ENCODE assay signal across 8 cellular contexts in the genomic region with DNA sequence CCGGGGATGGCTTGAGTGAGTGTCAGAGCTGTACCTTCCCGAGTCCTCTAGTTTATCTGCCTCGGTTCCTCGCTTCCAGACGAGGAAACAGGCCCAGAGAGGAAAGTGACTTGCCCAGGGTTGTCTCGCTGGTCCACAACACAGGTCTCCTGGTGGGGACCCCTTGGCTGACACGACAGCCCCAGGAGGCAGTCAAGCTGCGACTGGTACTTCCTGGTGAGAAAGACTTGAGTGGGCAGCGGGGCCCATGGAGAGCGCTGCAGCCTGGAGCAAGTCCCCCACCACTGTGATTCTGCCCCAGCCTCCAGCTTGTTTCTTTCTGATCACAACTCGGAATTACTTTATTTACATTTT. TPM values are rescaled to one million over a fixed set of nuclear protein-coding genes. Genes with fewer than 3 reads are reported as not detected.
DNase-seq lines count a peak whose midpoint lies in the region; ATAC-seq, FAIRE-seq and TF ChIP-seq lines count a peak whose summit lies in the region.

No MANE protein-coding gene starts in this region.

- H3K27me3 Mint-ChIP-seq in progenitor cell of endocrine pancreas: peaks cover 39% of the 10 kb centered on the region

- TF ChIP-seq POLR2A in K562 (conservative IDR thresholded peaks at IDR 0.05): no peak

- DNase-seq in K562 (ENCODE audit: extremely low read depth in 1 of 4, low spot score in 3 of 4): no peak
- no peak for DNase-seq in progenitor cell of endocrine pancreas (ENCODE audit: low spot score, unreplicated experiment)
- no peak for DNase-seq in cerebellar nuclear complex (lab: John Stamatoyannopoulos, UW)
- DNase-seq in RCC 7860 (ENCODE audit: low spot score): no peak
- DNase-seq in HUDEP-2 (lab: John Stamatoyannopoulos, UW; ENCODE audit: unreplicated experiment in 76 of 76): no peak
- no peak for DNase-seq in COLO668 (lab: John Stamatoyannopoulos, UW; ENCODE audit: unreplicated experiment)

- no peaks in the 10 kb centered on the region for H3K36me3 Mint-ChIP-seq in progenitor cell of endocrine pancreas (ENCODE audit: insufficient read depth)

- BruUV-seq in K562 (replicated peaks; lab: Mats Ljungman, UMichigan): no TSS peak

- TF ChIP-seq RAD21 in K562 (CRISPR knock-in tag; conservative IDR thresholded peaks at IDR 0.05 in 1 of 2, IDR thresholded peaks at IDR 0.05 in 1 of 2): no peak

- peak overlapping the region; percentile 88 for H3K4me2 ChIP-seq in K562 (ENCODE audit: insufficient read depth, low read length)

- H3K4me3 Mint-ChIP-seq in progenitor cell of endocrine pancreas (ENCODE audit: low read depth): peak overlapping the region; percentile 84

- no peak for TF ChIP-seq EP300 in K562 (IDR thresholded peaks at IDR 0.05; ENCODE audit: low read length)

- H3K4me1 ChIP-seq in K562 (replicated peaks in 1 of 2; ENCODE audit: control insufficient read depth in 2 of 2, insufficient read depth in 2 of 2, low read length in 2 of 2): peaks cover 8 to 22% of the 10 kb centered on the region in 2 experiments; a peak in 4 of 5 replicates

- peaks cover 4% of the 10 kb centered on the region; the same call in 2 of the 3 replicates for H3K79me2 ChIP-seq in K562 (ENCODE audit: control insufficient read depth, insufficient read depth, low read length)

- H3K27ac Mint-ChIP-seq in progenitor cell of endocrine pancreas: peak overlapping the region; percentile 69

- no peak overlapping the region for H3K27ac ChIP-seq in K562 (ENCODE audit: extremely low read depth, low read depth, low read length)

- H3K9me1 ChIP-seq in K562 (ENCODE audit: control insufficient read depth, insufficient read depth, low read length): no peaks in the 10 kb centered on the region

- H4K20me1 ChIP-seq in K562 (replicated peaks; ENCODE audit: control insufficient read depth, insufficient read depth, low read length): no peaks in the 10 kb centered on the region

- peak; percentile 12 for ATAC-seq in GM19023 (IDR thresholded peaks at IDR 0.05; ENCODE audit: unreplicated experiment)
- ATAC-seq in HG03095 (IDR thresholded peaks at IDR 0.05; ENCODE audit: unreplicated experiment): peak; percentile 16
- no peak; the same call in 1 of the 3 replicates for ATAC-seq in K562

- no peaks in the 10 kb centered on the region for H3K27me3 ChIP-seq in K562 (ENCODE audit: control insufficient read depth in 2 of 2, insufficient read depth in 2 of 2, low read length in 2 of 2)

- H3K9ac ChIP-seq in K562 (ENCODE audit: insufficient read depth in 1 of 2, low read depth in 2 of 2, low read length in 2 of 2): peak overlapping the region in 1 of 2 experiments; percentile 89; a peak in 2 of 4 replicates

- TF ChIP-seq CTCF in K562 (IDR thresholded peaks at IDR 0.05 in 2 of 3, conservative IDR thresholded peaks at IDR 0.05 in 1 of 3; ENCODE audit: insufficient read depth in 2 of 3, low read depth in 1 of 3, low read length in 3 of 3) (no peak), progenitor cell of endocrine pancreas (IDR thresholded peaks at IDR 0.05; ENCODE audit: unreplicated experiment) (no peak)

- no peak overlapping the region for H3K4me3 ChIP-seq in K562

- H3K4me1 Mint-ChIP-seq in progenitor cell of endocrine pancreas (ENCODE audit: low read depth): peaks cover 6% of the 10 kb centered on the region

- no peak for FAIRE-seq in K562 (lab: Jason Lieb, UNC)
- no peak for FAIRE-seq in RCC 7860 (lab: Jason Lieb, UNC)

- 19% methylated on average over 11 of the region's 11 CpGs for WGBS in K562 (ENCODE audit: insufficient coverage, low coverage, missing lambda C conversion rate)

- CTCF ChIA-PET in K562 (lab: Yijun Ruan, JAX; ENCODE audit: low intra/inter-chr PET ratio): no interaction called here

- POLR2A ChIA-PET in K562 (lab: Yijun Ruan, JAX): interaction anchor here (0.6 to 5.4 kb wide), 5 partner anchors 9 to 39 kb away, joined by 3 to 62 read pairs (median 5); a partner anchor contains a TSS

- no peaks in the 10 kb centered on the region for H3K9me3 ChIP-seq in K562 (replicated peaks; ENCODE audit: control insufficient read depth, insufficient read depth, low read depth, low read length)

- intact Hi-C loops in K562 (cut with micrococcal nuclease): no loop called here

- H2AFZ ChIP-seq in K562 (ENCODE audit: low read depth, low read length): peak overlapping the region; percentile 85; the same call in 1 of the 2 replicates

- no peaks in the 10 kb centered on the region for H3K9me3 Mint-ChIP-seq in progenitor cell of endocrine pancreas (ENCODE audit: low read depth)

- no peaks in the 10 kb centered on the region for H3K36me3 ChIP-seq in K562 (ENCODE audit: control insufficient read depth, insufficient read depth, low read length)

- in situ Hi-C loops in K562 (cut with MboI): no loop called here

RNA-seq across cellular contexts. Expression of a gene that starts 0.6 kb away (rescaled TPM):
- total RNA-seq in K562 (2011; cell fraction: chromatin; rRNA removed; ENCODE audit: low replicate concordance): 9.5 and 17.7 TPM in 2 replicates
- 5.2 and 8.6 TPM in 2 replicates for total RNA-seq in K562 (2011; cell fraction: nucleolus; rRNA removed)
- 8.6 and 12.1 TPM in 2 replicates for total RNA-seq in K562 (2011; cell fraction: nucleoplasm; rRNA removed)
- 6.0 and 6.5 TPM in 2 replicates for total RNA-seq in K562 (2014; rRNA removed)
- total RNA-seq in K562 (2014; rRNA removed; fragmentation: Illumina TruSeq; extraction: Trizol): 16.1 and 17.3 TPM in 2 replicates
- total RNA-seq in K562 (2015; rRNA removed; fragmentation: Illumina TruSeq; extraction: Trizol): 8.0 and 11.0 TPM in 2 replicates
- 13.4 and 14.9 TPM in 2 replicates for total RNA-seq in K562 (2021)
- polyA plus RNA-seq in K562 (2011; rRNA removed): 6.1 and 13.6 TPM in 2 replicates
- 2.1 and 3.9 TPM in 2 replicates for polyA plus RNA-seq in K562 (2011; cell fraction: cytosol; rRNA removed)
- polyA plus RNA-seq in K562 (2011; cell fraction: nucleus; rRNA removed): 1.9 and 2.2 TPM in 2 replicates
- polyA plus RNA-seq in K562 (2012): 7.2 and 12.4 TPM in 2 replicates
- polyA plus RNA-seq in K562 (2014; fragmentation: Illumina TruSeq; extraction: Trizol): 11.4 and 12.4 TPM in 2 replicates
- polyA plus RNA-seq in K562 (2014; fragmentation: Nextera tagmentation; extraction: Ambion mirVana): 1 to 10 TPM; 2.8 to 3.4 TPM
- 7.1 and 11.7 TPM in 2 replicates for polyA plus RNA-seq in K562 (2014; rRNA removed)
- polyA minus RNA-seq in K562 (2011; rRNA and poly(A)+ RNA removed): 5.6 and 12.7 TPM in 2 replicates
- 2.1 and 4.4 TPM in 2 replicates for polyA minus RNA-seq in K562 (2011; cell fraction: cytosol; rRNA and poly(A)+ RNA removed)
- polyA minus RNA-seq in K562 (2011; cell fraction: nucleus; rRNA and poly(A)+ RNA removed): 1.1 and 1.3 TPM in 2 replicates
- total RNA-seq in progenitor cell of endocrine pancreas: 8.0 and 8.1 TPM in 2 replicates

RNA-seq across cellular contexts. Expression of a gene that starts 24.5 kb away (rescaled TPM):
- 58.0 and 114 TPM in 2 replicates for total RNA-seq in K562 (2011; cell fraction: chromatin; rRNA removed; ENCODE audit: low replicate concordance)
- total RNA-seq in K562 (2011; cell fraction: nucleolus; rRNA removed): 39.9 and 47.4 TPM in 2 replicates
- 74.1 and 91.9 TPM in 2 replicates for total RNA-seq in K562 (2011; cell fraction: nucleoplasm; rRNA removed)
- total RNA-seq in K562 (2014; rRNA removed) (283 and 304 TPM in 2 replicates), K562 (2014; rRNA removed; fragmentation: Illumina TruSeq; extraction: Trizol) (651 and 732 TPM in 2 replicates), K562 (2015; rRNA removed; fragmentation: Illumina TruSeq; extraction: Trizol) (546 and 601 TPM in 2 replicates), K562 (2021) (388 and 422 TPM in 2 replicates), progenitor cell of endocrine pancreas (214 and 221 TPM in 2 replicates)
- polyA plus RNA-seq in K562 (2011; rRNA removed) (597 and 814 TPM in 2 replicates), K562 (2014; fragmentation: Illumina TruSeq; extraction: Trizol) (747 and 790 TPM in 2 replicates), K562 (2014; fragmentation: Nextera tagmentation; extraction: Ambion mirVana) (1,000 to 10,000 TPM; 1,794 to 1,857 TPM), K562 (2014; rRNA removed) (531 and 666 TPM in 2 replicates)
- 264 and 523 TPM in 2 replicates for polyA plus RNA-seq in K562 (2011; cell fraction: cytosol; rRNA removed)
- 88.8 and 183 TPM in 2 replicates for polyA plus RNA-seq in K562 (2011; cell fraction: nucleus; rRNA removed)
- polyA plus RNA-seq in K562 (2012): 425 and 721 TPM in 2 replicates
- polyA minus RNA-seq in K562 (2011; rRNA and poly(A)+ RNA removed): 349 and 359 TPM in 2 replicates
- polyA minus RNA-seq in K562 (2011; cell fraction: cytosol; rRNA and poly(A)+ RNA removed): 71.4 and 113 TPM in 2 replicates
- polyA minus RNA-seq in K562 (2011; cell fraction: nucleus; rRNA and poly(A)+ RNA removed): 40.5 and 68.0 TPM in 2 replicates

RNA-seq across cellular contexts. Expression of a gene that starts 56.1 kb away (rescaled TPM):
- total RNA-seq in K562 (2011; cell fraction: chromatin; rRNA removed; ENCODE audit: low replicate concordance): not detected in 2 replicates
- total RNA-seq in K562 (2011; cell fraction: nucleolus; rRNA removed): not detected in 2 replicates
- total RNA-seq in K562 (2011; cell fraction: nucleoplasm; rRNA removed): not detected in 2 replicates
- total RNA-seq in K562 (2014; rRNA removed) (not detected in 2 replicates), K562 (2014; rRNA removed; fragmentation: Illumina TruSeq; extraction: Trizol) (not detected in 2 replicates), K562 (2015; rRNA removed; fragmentation: Illumina TruSeq; extraction: Trizol) (not detected in 2 replicates), K562 (2021) (not detected in 2 replicates), progenitor cell of endocrine pancreas (0.29 and 1.5 TPM in 2 replicates)
- polyA plus RNA-seq in K562 (2011; rRNA removed) (not detected in 2 replicates), K562 (2014; fragmentation: Illumina TruSeq; extraction: Trizol) (not detected in 2 replicates), K562 (2014; fragmentation: Nextera tagmentation; extraction: Ambion mirVana) (under 1 TPM in 1 of 2 experiments, not detected in 1; 0.01 TPM), K562 (2014; rRNA removed) (not detected in 2 replicates)
- polyA plus RNA-seq in K562 (2011; cell fraction: cytosol; rRNA removed): not detected in 2 replicates
- not detected in 2 replicates for polyA plus RNA-seq in K562 (2011; cell fraction: nucleus; rRNA removed)
- polyA plus RNA-seq in K562 (2012): 0.07 and 0.31 TPM in 2 replicates
- polyA minus RNA-seq in K562 (2011; rRNA and poly(A)+ RNA removed): not detected in 2 replicates
- polyA minus RNA-seq in K562 (2011; cell fraction: cytosol; rRNA and poly(A)+ RNA removed): not detected in 2 replicates
- not detected in 2 replicates for polyA minus RNA-seq in K562 (2011; cell fraction: nucleus; rRNA and poly(A)+ RNA removed)

RNA-seq across cellular contexts. Expression of a gene that starts 57.3 kb away (rescaled TPM):
- total RNA-seq in K562 (2011; cell fraction: chromatin; rRNA removed; ENCODE audit: low replicate concordance): 6.2 and 7.6 TPM in 2 replicates
- 2.9 and 3.7 TPM in 2 replicates for total RNA-seq in K562 (2011; cell fraction: nucleolus; rRNA removed)
- 4.3 and 8.2 TPM in 2 replicates for total RNA-seq in K562 (2011; cell fraction: nucleoplasm; rRNA removed)
- total RNA-seq in K562 (2014; rRNA removed): 1.9 and 4.8 TPM in 2 replicates
- 5.0 and 6.8 TPM in 2 replicates for total RNA-seq in K562 (2014; rRNA removed; fragmentation: Illumina TruSeq; extraction: Trizol)
- 4.0 and 4.3 TPM in 2 replicates for total RNA-seq in K562 (2015; rRNA removed; fragmentation: Illumina TruSeq; extraction: Trizol)
- 3.5 and 3.9 TPM in 2 replicates for total RNA-seq in K562 (2021)
- polyA plus RNA-seq in K562 (2011; rRNA removed): 4.5 and 6.1 TPM in 2 replicates
- 2.9 and 4.6 TPM in 2 replicates for polyA plus RNA-seq in K562 (2011; cell fraction: cytosol; rRNA removed)
- polyA plus RNA-seq in K562 (2011; cell fraction: nucleus; rRNA removed): 4.0 and 4.4 TPM in 2 replicates
- polyA plus RNA-seq in K562 (2012): 2.4 and 3.8 TPM in 2 replicates
- 5.7 TPM in 2 replicates for polyA plus RNA-seq in K562 (2014; fragmentation: Illumina TruSeq; extraction: Trizol)
- 1 to 10 TPM; 3.0 to 3.1 TPM for polyA plus RNA-seq in K562 (2014; fragmentation: Nextera tagmentation; extraction: Ambion mirVana)
- 3.5 and 5.1 TPM in 2 replicates for polyA plus RNA-seq in K562 (2014; rRNA removed)
- polyA minus RNA-seq in K562 (2011; rRNA and poly(A)+ RNA removed): 5.3 and 5.8 TPM in 2 replicates
- 2.5 and 2.7 TPM in 2 replicates for polyA minus RNA-seq in K562 (2011; cell fraction: cytosol; rRNA and poly(A)+ RNA removed)
- polyA minus RNA-seq in K562 (2011; cell fraction: nucleus; rRNA and poly(A)+ RNA removed): 1.9 and 3.0 TPM in 2 replicates
- total RNA-seq in progenitor cell of endocrine pancreas: 4.1 and 4.3 TPM in 2 replicates
